Comparison of ENCODE assay signal across 17 cellular contexts in genomic region chr3:99625237-99625622, GRCh38. TPM values are rescaled to one million over a fixed set of nuclear protein-coding genes. Genes with fewer than 3 reads are reported as not detected.
DNase-seq lines count a peak whose midpoint lies in the region; ATAC-seq, FAIRE-seq and TF ChIP-seq lines count a peak whose summit lies in the region.
"Had no signal": no experiment of that assay in that cellular context is flagged by ENCODE, and none has a peak within 500 bp of the region (broad histone marks: within the 10 kb centered on the region; RNA-seq: fewer than 3 reads in every experiment).

No MANE protein-coding gene starts in this region.

- H3K4me1 Mint-ChIP-seq in activated T-helper 2 cell treated with anti-CD3 and anti-CD28 coated beads, Interferon-gamma antibody, Interleukin-2, Interleukin-4, amounts not matched to agents 10 μg/mL and 5 μg/mL and 100 μg/mL, durations not matched to agents 14 hours and 24 hours and 36 hours (ENCODE audit: low read depth) = peaks cover 24% of the 10 kb centered on the region
- H3K4me1 Mint-ChIP-seq: activated T-helper 17 cell treated with anti-CD3 and anti-CD28 coated beads, Interleukin-2, amount 50 U/mL, for 72 hours had no signal

- H3K27me3 ChIP-seq in BLaER1 = no peaks in the 10 kb centered on the region
- no peaks in the 10 kb centered on the region for H3K27me3 ChIP-seq in bronchial epithelial cell (ENCODE audit: control insufficient read depth, insufficient read depth, low read length)
- no peaks in the 10 kb centered on the region for H3K27me3 ChIP-seq in vagina
- H3K27me3 ChIP-seq: gastrocnemius medialis had no signal

- H3K27ac ChIP-seq in BLaER1 (no peak overlapping the region), vagina (no peak overlapping the region)
- H3K27ac ChIP-seq: gastrocnemius medialis had no signal

- H3K4me1 ChIP-seq in BLaER1 (peaks cover 47% of the 10 kb centered on the region), vagina (no peaks in the 10 kb centered on the region)
- H3K4me1 ChIP-seq: Caco-2, gastrocnemius medialis had no signal

- peak overlapping the region; percentile 66 for H3K4me2 ChIP-seq in BLaER1

- no peaks in the 10 kb centered on the region for H3K9me3 ChIP-seq in BLaER1
- no peaks in the 10 kb centered on the region for H3K9me3 ChIP-seq in vagina
- H3K9me3 ChIP-seq: Caco-2, gastrocnemius medialis had no signal

- no peak overlapping the region for H3K4me3 ChIP-seq in BLaER1
- H3K4me3 ChIP-seq in bronchial epithelial cell (ENCODE audit: low read depth, low read length) = no peak overlapping the region
- H3K4me3 ChIP-seq in vagina = no peak overlapping the region
- H3K4me3 ChIP-seq: gastrocnemius medialis, lung had no signal

- H3K27ac Mint-ChIP-seq in activated T-helper 2 cell treated with anti-CD3 and anti-CD28 coated beads, Interferon-gamma antibody, Interleukin-2, Interleukin-4, amounts not matched to agents 10 μg/mL and 5 μg/mL and 100 μg/mL, durations not matched to agents 14 hours and 24 hours and 36 hours = no peak overlapping the region
- H3K27ac Mint-ChIP-seq: activated CD4-positive, alpha-beta memory T cell treated with anti-CD3 and anti-CD28 coated beads, Interleukin-2, amount 10 ng/mL, durations not matched to agents 7 days and 5 days; activated T-helper 17 cell treated with anti-CD3 and anti-CD28 coated beads, Interleukin-2, amount 50 U/mL, for 72 hours; nephron progenitor cell had no signal

- TF ChIP-seq CTCF in bronchial epithelial cell (IDR thresholded peaks at IDR 0.05; ENCODE audit: insufficient read depth, low read length, severe bottlenecking) (no peak), vagina (IDR thresholded peaks at IDR 0.05) (no peak)

- no peak overlapping the region for H3K4me3 Mint-ChIP-seq in activated T-helper 2 cell treated with anti-CD3 and anti-CD28 coated beads, Interferon-gamma antibody, Interleukin-2, Interleukin-4, amounts not matched to agents 10 μg/mL and 5 μg/mL and 100 μg/mL, durations not matched to agents 14 hours and 24 hours and 36 hours (ENCODE audit: low read depth)
- H3K4me3 Mint-ChIP-seq: activated CD4-positive, alpha-beta memory T cell treated with anti-CD3 and anti-CD28 coated beads, Interleukin-2, amount 10 ng/mL, durations not matched to agents 7 days and 5 days; activated T-helper 17 cell treated with anti-CD3 and anti-CD28 coated beads, Interleukin-2, amount 50 U/mL, for 72 hours; nephron progenitor cell had no signal

- peak; percentile 27 for ATAC-seq in GM19463 (IDR thresholded peaks at IDR 0.05; ENCODE audit: unreplicated experiment)
- peak; percentile 17 for ATAC-seq in HG03520 (IDR thresholded peaks at IDR 0.05; ENCODE audit: unreplicated experiment)
- no peak for ATAC-seq in HG03571 (IDR thresholded peaks at IDR 0.05; ENCODE audit: unreplicated experiment)
- ATAC-seq: activated T-helper 17 cell treated with anti-CD3 and anti-CD28 coated beads, Interleukin-2, amount 50 U/mL, for 72 hours; gastrocnemius medialis had no signal

- no peak for DNase-seq in bronchial epithelial cell (ENCODE audit: low read depth)
- DNase-seq in NCI-H187 treated with DMSO at 0.1 percent for 48 hours (lab: John Stamatoyannopoulos, UW) = no peak
- no peak for DNase-seq in activated T-helper 2 cell treated with anti-CD3 and anti-CD28 coated beads, Interferon-gamma antibody, Interleukin-2, Interleukin-4, amounts not matched to agents 10 μg/mL and 5 μg/mL and 100 μg/mL, durations not matched to agents 14 hours and 24 hours and 36 hours (ENCODE audit: low spot score)
- DNase-seq in vagina (ENCODE audit: extremely low spot score in 2 of 2) = no peak
- DNase-seq: activated CD4-positive, alpha-beta memory T cell treated with anti-CD3 and anti-CD28 coated beads, Interleukin-2, amount 10 ng/mL, durations not matched to agents 7 days and 5 days; amniotic stem cell; gastrocnemius medialis; NCI-H2227 treated with DMSO at 0.1 percent for 48 hours; nephron progenitor cell; substantia nigra had no signal

- H3K9me3 Mint-ChIP-seq in activated T-helper 2 cell treated with anti-CD3 and anti-CD28 coated beads, Interferon-gamma antibody, Interleukin-2, Interleukin-4, amounts not matched to agents 10 μg/mL and 5 μg/mL and 100 μg/mL, durations not matched to agents 14 hours and 24 hours and 36 hours = no peaks in the 10 kb centered on the region
- H3K9me3 Mint-ChIP-seq: activated CD4-positive, alpha-beta memory T cell treated with anti-CD3 and anti-CD28 coated beads, Interleukin-2, amount 10 ng/mL, durations not matched to agents 7 days and 5 days; activated T-helper 17 cell treated with anti-CD3 and anti-CD28 coated beads, Interleukin-2, amount 50 U/mL, for 72 hours; nephron progenitor cell had no signal

- H3K27me3 Mint-ChIP-seq in activated T-helper 2 cell treated with anti-CD3 and anti-CD28 coated beads, Interferon-gamma antibody, Interleukin-2, Interleukin-4, amounts not matched to agents 10 μg/mL and 5 μg/mL and 100 μg/mL, durations not matched to agents 14 hours and 24 hours and 36 hours (ENCODE audit: low read depth) = peaks cover 4% of the 10 kb centered on the region
- H3K27me3 Mint-ChIP-seq: activated CD4-positive, alpha-beta memory T cell treated with anti-CD3 and anti-CD28 coated beads, Interleukin-2, amount 10 ng/mL, durations not matched to agents 7 days and 5 days had no signal

- no peaks in the 10 kb centered on the region for H3K36me3 Mint-ChIP-seq in activated T-helper 2 cell treated with anti-CD3 and anti-CD28 coated beads, Interferon-gamma antibody, Interleukin-2, Interleukin-4, amounts not matched to agents 10 μg/mL and 5 μg/mL and 100 μg/mL, durations not matched to agents 14 hours and 24 hours and 36 hours (ENCODE audit: low read depth)

- H3K36me3 ChIP-seq in BLaER1 (no peaks in the 10 kb centered on the region), bronchial epithelial cell (ENCODE audit: control insufficient read depth, insufficient read depth, low read length) (no peaks in the 10 kb centered on the region), vagina (no peaks in the 10 kb centered on the region)
- H3K36me3 ChIP-seq: gastrocnemius medialis had no signal

- no peaks in the 10 kb centered on the region for H4K20me1 ChIP-seq in BLaER1

- FAIRE-seq in bronchial epithelial cell (lab: Jason Lieb, UNC) = peak; percentile 84

- intact Hi-C loops in activated T-helper 2 cell treated with anti-CD3 and anti-CD28 coated beads, Interferon-gamma antibody, Interleukin-2, Interleukin-4, amounts not matched to agents 10 μg/mL and 5 μg/mL and 100 μg/mL, durations not matched to agents 14 hours and 24 hours and 36 hours (cut with micrococcal nuclease) = loop anchor here (10.0 kb wide), 1 partner anchor 840 kb away; no protein-coding TSS in a partner anchor
- intact Hi-C loops in vagina (cut with DNase I) = no loop called here

- TF ChIP-seq POLR2A in vagina (IDR thresholded peaks at IDR 0.05) = no peak

- H3K9ac ChIP-seq in BLaER1 = no peak overlapping the region

RNA-seq across cellular contexts. Expression of gene COL8A1, which starts 13.2 kb away (rescaled TPM):
- total RNA-seq in bronchial epithelial cell = 2.7 and 3.9 TPM in 2 replicates
- not detected in 2 replicates for total RNA-seq in activated T-helper 2 cell treated with anti-CD3 and anti-CD28 coated beads, Interferon-gamma antibody, Interleukin-2, Interleukin-4, amounts not matched to agents 10 μg/mL and 5 μg/mL and 100 μg/mL, durations not matched to agents 14 hours and 24 hours and 36 hours
- total RNA-seq in vagina = 23.1 TPM
- total RNA-seq: Caco-2 had no signal
